Comparison of ENCODE assay signal across 23 cellular contexts in the genomic region with DNA sequence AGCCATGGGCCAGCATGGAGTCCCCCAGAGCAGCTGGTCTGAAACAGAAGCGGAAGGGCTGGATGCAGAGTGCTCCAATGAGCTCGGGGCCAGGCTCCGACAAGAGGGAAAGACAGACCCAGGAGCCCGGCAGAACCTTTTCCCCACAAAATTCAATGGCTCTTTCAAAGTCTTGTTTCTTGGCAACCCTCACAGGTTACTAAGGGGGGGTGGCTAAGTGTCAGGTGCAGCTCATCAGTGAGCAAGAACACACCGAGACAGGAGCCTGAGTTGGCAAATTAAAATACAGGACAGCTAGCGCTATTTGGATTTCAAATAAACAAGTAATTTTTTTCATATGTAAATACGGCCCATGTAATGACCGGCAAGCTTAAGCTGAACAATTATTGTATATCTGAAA. TPM values are rescaled to one million over a fixed set of nuclear protein-coding genes. Genes with fewer than 3 reads are reported as not detected.
"Had no signal": no experiment of that assay in that cellular context is flagged by ENCODE, and none has a peak within 500 bp of the region (broad histone marks: within the 10 kb centered on the region; RNA-seq: fewer than 3 reads in every experiment).

No MANE protein-coding gene starts in this region.

- H3K36me3 ChIP-seq: colonic mucosa, esophagus squamous epithelium, gastrocnemius medialis, heart left ventricle, lower lobe of right lung had no signal

- H3K4me3 ChIP-seq: colonic mucosa, esophagus squamous epithelium, gastrocnemius medialis, heart left ventricle, hepatocyte, lower lobe of right lung, mucosa of descending colon had no signal

- H2AFZ ChIP-seq: hepatocyte had no signal

- DNase-seq: colonic mucosa; cortex of kidney; effector CD8-positive, alpha-beta T cell; effector memory CD8-positive, alpha-beta T cell; erythroblast; esophagus squamous epithelium; foreskin fibroblast; foreskin melanocyte; gastrocnemius medialis; heart left ventricle; immature natural killer cell; islet precursor cell; kidney; kidney glomerular epithelial cell; left colon; left ventricle myocardium superior; lower lobe of right lung; mesenchymal stem cell; mucosa of descending colon; naive B cell had no signal

- H3K27ac ChIP-seq: colonic mucosa, epithelial cell of prostate, esophagus squamous epithelium, gastrocnemius medialis, heart left ventricle, hepatocyte, lower lobe of right lung had no signal

- H3K27me3 ChIP-seq: colonic mucosa, gastrocnemius medialis, heart left ventricle, hepatocyte had no signal

- H3K4me2 ChIP-seq: hepatocyte had no signal

- H3K4me1 ChIP-seq: colonic mucosa, esophagus squamous epithelium, gastrocnemius medialis, lower lobe of right lung had no signal

- H3K9me3 ChIP-seq: colonic mucosa, esophagus squamous epithelium, gastrocnemius medialis, heart left ventricle, lower lobe of right lung, mucosa of descending colon had no signal

- ATAC-seq: effector memory CD8-positive, alpha-beta T cell; gastrocnemius medialis; heart left ventricle; left colon; left lobe of liver; left ventricle myocardium superior; mucosa of descending colon had no signal

RNA-seq across cellular contexts. Expression of a gene that starts 27.3 kb away (rescaled TPM):
- polyA plus RNA-seq: immature natural killer cell had no signal
